9 cellular contexts compared by ENCODE assay signal in genomic region chr15:76346666-76347506, GRCh38. TPM values are rescaled to one million over a fixed set of nuclear protein-coding genes. Genes with fewer than 3 reads are reported as not detected.
DNase-seq lines count a peak whose midpoint lies in the region; ATAC-seq, FAIRE-seq and TF ChIP-seq lines count a peak whose summit lies in the region.
"Had no signal": no experiment of that assay in that cellular context is flagged by ENCODE, and none has a peak within 500 bp of the region (broad histone marks: within the 10 kb centered on the region; RNA-seq: fewer than 3 reads in every experiment).

No MANE protein-coding gene starts in this region.

- H3K27me3 ChIP-seq in breast epithelium (peaks cover 17 to 66% of the 10 kb centered on the region in 2 donors), bronchial epithelial cell (ENCODE audit: control insufficient read depth, insufficient read depth, low read length) (peaks cover 26% of the 10 kb centered on the region), lower lobe of right lung (ENCODE audit: low read depth) (peaks cover 72% of the 10 kb centered on the region), upper lobe of right lung (peaks cover 67% of the 10 kb centered on the region)

- no TSS peak for BruUV-seq in MCF 10A (replicated peaks; lab: Mats Ljungman, UMichigan)

- H3K4me3 ChIP-seq in breast epithelium (peak overlapping the region; percentile 36 to 65 (median 40)), bronchial epithelial cell (ENCODE audit: low read depth, low read length) (peak overlapping the region; percentile 35), lower lobe of right lung (peak overlapping the region; percentile 49), upper lobe of right lung (peak overlapping the region; percentile 45)

- POLR2A ChIA-PET in MCF 10A (lab: Yijun Ruan, JAX) = no interaction called here

- intact Hi-C loops in breast epithelium (cut with DNase I; ENCODE audit: low total_unique reads) = no loop called here
- intact Hi-C loops in MCF 10A (cut with micrococcal nuclease) = no loop called here
- intact Hi-C loops in lower lobe of right lung (cut with DNase I) = no loop called here
- intact Hi-C loops in upper lobe of right lung (cut with DNase I) = no loop called here

- H3K9me3 ChIP-seq in breast epithelium = no peaks in the 10 kb centered on the region
- no peaks in the 10 kb centered on the region for H3K9me3 ChIP-seq in lower lobe of right lung
- no peaks in the 10 kb centered on the region for H3K9me3 ChIP-seq in upper lobe of right lung

- ATAC-seq in lower lobe of right lung (peak; percentile 40 to 47), upper lobe of right lung (peak; percentile 50), GM21723 (IDR thresholded peaks at IDR 0.05; ENCODE audit: unreplicated experiment) (no peak)

- no peaks in the 10 kb centered on the region for H3K36me3 ChIP-seq in breast epithelium
- H3K36me3 ChIP-seq in bronchial epithelial cell (ENCODE audit: control insufficient read depth, insufficient read depth, low read length) = no peaks in the 10 kb centered on the region
- no peaks in the 10 kb centered on the region for H3K36me3 ChIP-seq in lower lobe of right lung
- H3K36me3 ChIP-seq in upper lobe of right lung = no peaks in the 10 kb centered on the region

- CTCF ChIA-PET in MCF 10A (lab: Yijun Ruan, JAX) = interaction anchor here (0.6 kb wide), 2 partner anchors 29 to 470 kb away, joined by 3 to 4 read pairs; no protein-coding TSS in a partner anchor

- H3K27ac Mint-ChIP-seq in MCF 10A (ENCODE audit: low read depth, unreplicated experiment) = no peak overlapping the region

- peaks cover 5% of the 10 kb centered on the region for H3K4me1 Mint-ChIP-seq in MCF 10A (ENCODE audit: insufficient read depth, unreplicated experiment)

- no peaks in the 10 kb centered on the region for H3K9me3 Mint-ChIP-seq in MCF 10A (ENCODE audit: unreplicated experiment)

- H3K36me3 Mint-ChIP-seq in MCF 10A (ENCODE audit: insufficient read depth, unreplicated experiment) = peaks cover 11% of the 10 kb centered on the region

- TF ChIP-seq CTCF in breast epithelium (IDR thresholded peaks at IDR 0.05) (no peak), MCF 10A (IDR thresholded peaks at IDR 0.05; ENCODE audit: unreplicated experiment) (no peak), bronchial epithelial cell (IDR thresholded peaks at IDR 0.05; ENCODE audit: insufficient read depth, low read length, severe bottlenecking) (no peak), lower lobe of right lung (IDR thresholded peaks at IDR 0.05) (no peak), upper lobe of right lung (IDR thresholded peaks at IDR 0.05) (no peak)

- H3K4me1 ChIP-seq in breast epithelium (peaks cover 0 to 16% of the 10 kb centered on the region in 2 donors), lower lobe of right lung (peaks cover 40% of the 10 kb centered on the region), upper lobe of right lung (peaks cover 27% of the 10 kb centered on the region)

- DNase-seq in breast epithelium (ENCODE audit: low spot score in 2 of 2) (no peak), MCF 10A (ENCODE audit: unreplicated experiment) (no peak), bronchial epithelial cell (ENCODE audit: low read depth) (no peak), lower lobe of right lung (no peak), upper lobe of right lung (peak; percentile 66), nucleus accumbens (lab: John Stamatoyannopoulos, UW) (no peak), NCI-H2196 treated with DMSO at 0.1 percent for 48 hours (lab: John Stamatoyannopoulos, UW; ENCODE audit: unreplicated experiment) (no peak)

- TF ChIP-seq POLR2A in breast epithelium (IDR thresholded peaks at IDR 0.05) = no peak

- H3K27ac ChIP-seq in breast epithelium (no peak overlapping the region), lower lobe of right lung (no peak overlapping the region), upper lobe of right lung (no peak overlapping the region)

- no peak for FAIRE-seq in bronchial epithelial cell (lab: Jason Lieb, UNC)
- FAIRE-seq: G401.6 had no signal

- H3K4me3 Mint-ChIP-seq in MCF 10A (ENCODE audit: unreplicated experiment) = no peak overlapping the region

- peaks cover 16% of the 10 kb centered on the region for H3K27me3 Mint-ChIP-seq in MCF 10A (ENCODE audit: insufficient read depth, unreplicated experiment)

RNA-seq across cellular contexts. Expression of gene ISL2, which starts 10.3 kb away (rescaled TPM):
- total RNA-seq in breast epithelium (under 1 TPM in 1 of 3 donors, not detected in 2; 0.29 TPM), MCF 10A (2022) (not detected in 2 replicates), bronchial epithelial cell (0.26 TPM in 1 of 2 replicates, not detected in the other), lower lobe of right lung (0.38 TPM), upper lobe of right lung (not detected)

RNA-seq across cellular contexts. Expression of gene ETFA, which starts 35.6 kb away (rescaled TPM):
- 100 to 1,000 TPM in 2 of 3 donors, 10 to 100 TPM in 1; 96.0 to 108 (median 108) TPM for total RNA-seq in breast epithelium
- 133 and 164 TPM in 2 replicates for total RNA-seq in MCF 10A (2022)
- total RNA-seq in bronchial epithelial cell = 144 and 223 TPM in 2 replicates
- total RNA-seq in lower lobe of right lung = 81.2 TPM
- total RNA-seq in upper lobe of right lung = 71.3 TPM
